In genomic region chr3:193680220-193680619, GRCh38 we compare ENCODE assay signal across 18 cellular contexts.
DNase-seq lines count a peak whose midpoint lies in the region; FAIRE-seq and TF ChIP-seq lines count a peak whose summit lies in the region.
"Had no signal": no experiment of that assay in that cellular context is flagged by ENCODE, and none has a peak within 500 bp of the region (broad histone marks: within the 10 kb centered on the region; RNA-seq: fewer than 3 reads in every experiment).

No MANE protein-coding gene starts in this region.

- H3K4me3 Mint-ChIP-seq in activated CD4-positive, alpha-beta T cell treated with anti-CD3 and anti-CD28 coated beads, Interleukin-2, amount 10 ng/mL, durations not matched to agents 24 days and 14 days: no peak overlapping the region
- H3K4me3 Mint-ChIP-seq: activated CD8-positive, alpha-beta T cell treated with anti-CD3 and anti-CD28 coated beads, Interleukin-2, amount 10 ng/mL, durations not matched to agents 7 days and 5 days; activated T-helper 1 cell treated with anti-CD3 and anti-CD28 coated beads, Interleukin-12 subunit alpha, Interleukin-12 subunit beta, Interleukin-2, Interleukin-4 antibody, amounts not matched to agents 30 ng/mL and 10 ng/mL and 1 ng/mL, durations not matched to agents 14 hours and 24 hours and 36 hours; naive B cell had no signal

- H3K36me3 Mint-ChIP-seq in activated CD4-positive, alpha-beta T cell treated with anti-CD3 and anti-CD28 coated beads, Interleukin-2, amount 10 ng/mL, durations not matched to agents 24 days and 14 days (ENCODE audit: low read depth): peaks cover 25% of the 10 kb centered on the region

- H3K27ac Mint-ChIP-seq in activated CD4-positive, alpha-beta T cell treated with anti-CD3 and anti-CD28 coated beads, Interleukin-2, amount 10 ng/mL, durations not matched to agents 24 days and 14 days: no peak overlapping the region
- H3K27ac Mint-ChIP-seq: activated CD8-positive, alpha-beta T cell treated with anti-CD3 and anti-CD28 coated beads, Interleukin-2, amount 10 ng/mL, durations not matched to agents 7 days and 5 days; activated T-helper 1 cell treated with anti-CD3 and anti-CD28 coated beads, Interleukin-12 subunit alpha, Interleukin-12 subunit beta, Interleukin-2, Interleukin-4 antibody, amounts not matched to agents 30 ng/mL and 10 ng/mL and 1 ng/mL, durations not matched to agents 14 hours and 24 hours and 36 hours had no signal

- H3K9me3 Mint-ChIP-seq in activated CD4-positive, alpha-beta T cell treated with anti-CD3 and anti-CD28 coated beads, Interleukin-2, amount 10 ng/mL, durations not matched to agents 24 days and 14 days: no peaks in the 10 kb centered on the region
- H3K9me3 Mint-ChIP-seq: activated T-helper 1 cell treated with anti-CD3 and anti-CD28 coated beads, Interleukin-12 subunit alpha, Interleukin-12 subunit beta, Interleukin-2, Interleukin-4 antibody, amounts not matched to agents 30 ng/mL and 10 ng/mL and 1 ng/mL, durations not matched to agents 14 hours and 24 hours and 36 hours; naive B cell had no signal

- H3K27me3 ChIP-seq in spleen (replicated peaks in 1 of 7): no peaks in the 10 kb centered on the region
- H3K27me3 ChIP-seq in esophagus squamous epithelium: no peaks in the 10 kb centered on the region
- H3K27me3 ChIP-seq: heart right ventricle had no signal

- 45 to 61% (median 53%) methylated on average over 2 of the region's 2 CpGs for WGBS in spleen, 5 donors
- 55 to 58% methylated on average over 2 of the region's 2 CpGs for WGBS in esophagus squamous epithelium, 2 donors

- TF ChIP-seq CTCF in choroid plexus epithelial cell (conservative IDR thresholded peaks at IDR 0.05; ENCODE audit: low read depth, low read length) (no peak), spleen (IDR thresholded peaks at IDR 0.05 in 8 of 11, conservative IDR thresholded peaks at IDR 0.05 in 3 of 11) (no peak), esophagus squamous epithelium (IDR thresholded peaks at IDR 0.05) (no peak)

- no peak for FAIRE-seq in HTR-8/SVneo (lab: Jason Lieb, UNC)

- H3K27ac ChIP-seq in spleen (no peak overlapping the region), esophagus squamous epithelium (no peak overlapping the region)
- H3K27ac ChIP-seq: heart right ventricle, psoas muscle had no signal

- H3K4me1 ChIP-seq in spleen: no peaks in the 10 kb centered on the region
- no peaks in the 10 kb centered on the region for H3K4me1 ChIP-seq in esophagus squamous epithelium
- H3K4me1 ChIP-seq: psoas muscle had no signal

- H3K9me3 ChIP-seq in spleen: no peaks in the 10 kb centered on the region
- H3K9me3 ChIP-seq in esophagus squamous epithelium: no peaks in the 10 kb centered on the region
- H3K9me3 ChIP-seq: heart right ventricle, psoas muscle had no signal

- H3K36me3 ChIP-seq in spleen (peaks cover 0 to 73% (median 5%) of the 10 kb centered on the region in 6 donors), esophagus squamous epithelium (peaks cover 0 to 55% (median 0%) of the 10 kb centered on the region in 3 donors)

- H3K27me3 Mint-ChIP-seq in activated CD4-positive, alpha-beta T cell treated with anti-CD3 and anti-CD28 coated beads, Interleukin-2, amount 10 ng/mL, durations not matched to agents 24 days and 14 days: no peaks in the 10 kb centered on the region
- H3K27me3 Mint-ChIP-seq: naive B cell had no signal

- H3K4me1 Mint-ChIP-seq in activated CD4-positive, alpha-beta T cell treated with anti-CD3 and anti-CD28 coated beads, Interleukin-2, amount 10 ng/mL, durations not matched to agents 24 days and 14 days: peaks cover 3% of the 10 kb centered on the region

- TF ChIP-seq POLR2A in spleen (IDR thresholded peaks at IDR 0.05) (no peak), esophagus squamous epithelium (IDR thresholded peaks at IDR 0.05) (no peak)

- H3K4me3 ChIP-seq in choroid plexus epithelial cell (ENCODE audit: low read depth, low read length): no peak overlapping the region
- no peak overlapping the region for H3K4me3 ChIP-seq in spleen
- no peak overlapping the region for H3K4me3 ChIP-seq in esophagus squamous epithelium
- H3K4me3 ChIP-seq: heart right ventricle, psoas muscle had no signal

- intact Hi-C loops in spleen (cut with DNase I; ENCODE audit: low total_unique reads): no loop called here
- intact Hi-C loops in esophagus squamous epithelium (cut with DNase I): no loop called here
- intact Hi-C loops in activated CD4-positive, alpha-beta T cell treated with anti-CD3 and anti-CD28 coated beads, Interleukin-2, amount 10 ng/mL, durations not matched to agents 24 days and 14 days (cut with micrococcal nuclease): no loop called here

- DNase-seq in COLO829 (ENCODE audit: low spot score) (peak; percentile 85), HTR-8/SVneo (ENCODE audit: insufficient read length, low spot score) (peak; percentile 43), choroid plexus epithelial cell (ENCODE audit: low read depth) (peak; percentile 42), left kidney (ENCODE audit: low read depth, low spot score) (peak; percentile 41), SK-N-DZ (ENCODE audit: low spot score) (no peak), spleen (no peak), esophagus squamous epithelium (lab: John Stamatoyannopoulos, UW) (no peak)
- no peak for DNase-seq in activated CD4-positive, alpha-beta T cell treated with anti-CD3 and anti-CD28 coated beads, Interleukin-2, amount 10 ng/mL, durations not matched to agents 24 days and 14 days
- DNase-seq: activated CD8-positive, alpha-beta T cell treated with anti-CD3 and anti-CD28 coated beads, Interleukin-2, amount 10 ng/mL, durations not matched to agents 7 days and 5 days; Calu3; heart right ventricle; left ventricle myocardium superior; MM.1S; naive B cell; NCI-H1930; psoas muscle; SW 1271 had no signal

Comparison
In these comparisons a context has a peak if more than half of its experiments do, and no peak if none do; other contexts are left out.
1. DNase-seq: peak in COLO829 (single experiment), HTR-8/SVneo (single experiment), choroid plexus epithelial cell (single experiment) and left kidney (single experiment); none in SK-N-DZ (single experiment), spleen (single experiment), esophagus squamous epithelium (single experiment) and activated CD4-positive, alpha-beta T cell treated with anti-CD3 and anti-CD28 coated beads, Interleukin-2, amount 10 ng/mL, durations not matched to agents 24 days and 14 days (single experiment).